In genomic region chr2:162403884-162404283, GRCh38 we compare ENCODE assay signal across 12 cellular contexts. TPM values are rescaled to one million over a fixed set of nuclear protein-coding genes. Genes with fewer than 3 reads are reported as not detected.
DNase-seq lines count a peak whose midpoint lies in the region; ATAC-seq and TF ChIP-seq lines count a peak whose summit lies in the region.
"Had no signal": no experiment of that assay in that cellular context is flagged by ENCODE, and none has a peak within 500 bp of the region (broad histone marks: within the 10 kb centered on the region; RNA-seq: fewer than 3 reads in every experiment).

No MANE protein-coding gene starts in this region.

- ATAC-seq in activated naive CD4-positive, alpha-beta T cell treated with anti-CD3 and anti-CD28 coated beads, Interleukin-2, amount 50 U/mL, for 72 hours, result no peak
- ATAC-seq in GM19455 (IDR thresholded peaks at IDR 0.05; ENCODE audit: unreplicated experiment), result no peak

- no peak overlapping the region for H3K4me3 Mint-ChIP-seq in HFFc6

- DNase-seq in HFFc6 (peak; percentile 11), RWPE1 (ENCODE audit: low spot score) (peak; percentile 64), fibroblast of gingiva (ENCODE audit: low read depth) (peak; percentile 40), skeletal muscle cell (ENCODE audit: low read depth) (peak; percentile 33), GM20000 (ENCODE audit: low spot score) (no peak)
- no peak for DNase-seq in activated naive CD4-positive, alpha-beta T cell treated with anti-CD3 and anti-CD28 coated beads, Interleukin-2, amount 50 U/mL, for 72 hours (ENCODE audit: low spot score in 2 of 2)
- DNase-seq: nucleus accumbens; stimulated activated CD4-positive, alpha-beta T cell treated with anti-CD3 and anti-CD28 coated beads, Interleukin-15, amount 100 ng/mL, for 24 hours had no signal

- H3K4me1 Mint-ChIP-seq in HFFc6 (ENCODE audit: low read depth), result no peaks in the 10 kb centered on the region

- no peak overlapping the region for H3K27ac ChIP-seq in RWPE1
- H3K27ac ChIP-seq: KMS-11, tibial nerve had no signal

- no peak overlapping the region for H3K27ac Mint-ChIP-seq in HFFc6
- no peak overlapping the region for H3K27ac Mint-ChIP-seq in activated naive CD4-positive, alpha-beta T cell treated with anti-CD3 and anti-CD28 coated beads, Interleukin-2, amount 50 U/mL, for 72 hours

- POLR2A ChIA-PET in RWPE1 (lab: Yijun Ruan, JAX; ENCODE audit: low non-redundant PET), result no interaction called here

- H3K9me3 Mint-ChIP-seq in HFFc6, result no peaks in the 10 kb centered on the region
- no peaks in the 10 kb centered on the region for H3K9me3 Mint-ChIP-seq in activated naive CD4-positive, alpha-beta T cell treated with anti-CD3 and anti-CD28 coated beads, Interleukin-2, amount 50 U/mL, for 72 hours

- H3K36me3 Mint-ChIP-seq in HFFc6 (ENCODE audit: low read depth), result no peaks in the 10 kb centered on the region
- H3K36me3 Mint-ChIP-seq in activated naive CD4-positive, alpha-beta T cell treated with anti-CD3 and anti-CD28 coated beads, Interleukin-2, amount 50 U/mL, for 72 hours, result no peaks in the 10 kb centered on the region

- CTCF ChIA-PET in RWPE1 (lab: Yijun Ruan, JAX), result interaction anchor here (0.7 kb wide), 1 partner anchor 82 kb away, joined by 5 read pairs; no protein-coding TSS in a partner anchor

- TF ChIP-seq CTCF in HFFc6 (IDR thresholded peaks at IDR 0.05) (no peak), RWPE1 (conservative IDR thresholded peaks at IDR 0.05; ENCODE audit: low read depth) (no peak), GM20000 (IDR thresholded peaks at IDR 0.05; ENCODE audit: extremely low read depth, missing control alignments) (no peak)

- H3K27me3 Mint-ChIP-seq in HFFc6 (ENCODE audit: insufficient read depth), result no peaks in the 10 kb centered on the region; the same call in 1 of the 2 replicates

- no peak overlapping the region for H3K4me3 ChIP-seq in skeletal muscle cell (ENCODE audit: low read depth, low read length)
- H3K4me3 ChIP-seq: lung, tibial nerve had no signal

RNA-seq across cellular contexts. Expression of gene GCA, which starts 60.0 kb away (rescaled TPM):
- total RNA-seq in HFFc6 (2021; fragmentation: NEBNext Ultra II Directional; extraction: Animal tissue kit (Norgen Biotek cat#: 25700)), result under 1 TPM in 4 of 6 experiments, not detected in 2; 0.20 to 0.29 (median 0.28) TPM
- total RNA-seq in activated naive CD4-positive, alpha-beta T cell treated with anti-CD3 and anti-CD28 coated beads, Interleukin-2, amount 50 U/mL, for 72 hours, result 10 to 100 TPM; 38.5 to 44.9 TPM

Comparison
In these comparisons a context has a peak if more than half of its experiments do, and no peak if none do; other contexts are left out.
1. DNase-seq: peak in HFFc6 (single experiment), RWPE1 (single experiment), fibroblast of gingiva (single experiment) and skeletal muscle cell (single experiment); none in GM20000 (single experiment) and activated naive CD4-positive, alpha-beta T cell treated with anti-CD3 and anti-CD28 coated beads, Interleukin-2, amount 50 U/mL, for 72 hours (0 of 2).
2. RNA of gene GCA, which starts 60.0 kb away (total RNA-seq): 38.5 to 44.9 TPM in activated naive CD4-positive, alpha-beta T cell treated with anti-CD3 and anti-CD28 coated beads, Interleukin-2, amount 50 U/mL, for 72 hours; 0.20 to 0.29 TPM in HFFc6; every median in the first group is over 10 times any median in the second.